9 cellular contexts compared by ENCODE assay signal in genomic region chr1:209411491-209411929, GRCh38.
A peak's percentile ranks its signal among the peaks of the same experiment; 100 is the strongest.
DNase-seq lines count a peak whose midpoint lies in the region; TF ChIP-seq lines count a peak whose summit lies in the region.
"Had no signal": no experiment of that assay in that cellular context is flagged by ENCODE, and none has a peak within 500 bp of the region (broad histone marks: within the 10 kb centered on the region; RNA-seq: fewer than 3 reads in every experiment).

No MANE protein-coding gene starts in this region.

- intact Hi-C loops in colonic mucosa (cut with DNase I) = no loop called here

- peaks cover 4% of the 10 kb centered on the region for H3K27me3 Mint-ChIP-seq in brain

- no peak overlapping the region for H3K4me3 Mint-ChIP-seq in brain
- H3K4me3 Mint-ChIP-seq: activated naive CD4-positive, alpha-beta T cell treated with anti-CD3 and anti-CD28 coated beads, Interleukin-2, amount 50 U/mL, for 24 hours had no signal

- H3K36me3 ChIP-seq in suprapubic skin (no peaks in the 10 kb centered on the region), colonic mucosa (no peaks in the 10 kb centered on the region)

- peak overlapping the region; percentile 83 for H3K27ac ChIP-seq in suprapubic skin
- no peak overlapping the region for H3K27ac ChIP-seq in colonic mucosa

- no peak overlapping the region for H3K9ac ChIP-seq in colonic mucosa (ENCODE audit: low read depth in 2 of 2, low read length in 2 of 2)

- H3K4me3 ChIP-seq in suprapubic skin = no peak overlapping the region
- no peak overlapping the region for H3K4me3 ChIP-seq in colonic mucosa

- TF ChIP-seq CTCF in brain (conservative IDR thresholded peaks at IDR 0.05) (no peak), suprapubic skin (IDR thresholded peaks at IDR 0.05) (no peak), colonic mucosa (IDR thresholded peaks at IDR 0.05) (no peak)

- H3K27me3 ChIP-seq in suprapubic skin (no peaks in the 10 kb centered on the region), colonic mucosa (no peaks in the 10 kb centered on the region)

- H3K36me3 Mint-ChIP-seq in brain = no peaks in the 10 kb centered on the region
- H3K36me3 Mint-ChIP-seq: activated naive CD4-positive, alpha-beta T cell treated with anti-CD3 and anti-CD28 coated beads, Interleukin-2, amount 50 U/mL, for 24 hours had no signal

- no peak for TF ChIP-seq POLR2A in suprapubic skin (IDR thresholded peaks at IDR 0.05)

- H3K4me1 Mint-ChIP-seq in brain = peaks cover 27% of the 10 kb centered on the region
- H3K4me1 Mint-ChIP-seq: activated naive CD4-positive, alpha-beta T cell treated with anti-CD3 and anti-CD28 coated beads, Interleukin-2, amount 50 U/mL, for 24 hours had no signal

- H3K27ac Mint-ChIP-seq in brain = peak overlapping the region; percentile 31 to 90 (median 80)
- H3K27ac Mint-ChIP-seq: activated naive CD4-positive, alpha-beta T cell treated with anti-CD3 and anti-CD28 coated beads, Interleukin-2, amount 50 U/mL, for 24 hours had no signal

- H3K4me1 ChIP-seq in suprapubic skin (peaks cover 65% of the 10 kb centered on the region), colonic mucosa (no peaks in the 10 kb centered on the region)

- in situ Hi-C loops in KBM-7 (cut with MboI; ENCODE audit: low pct_unique_long_range_greater_than_20kb, low sequenced_read_pairs) = no loop called here

- no peaks in the 10 kb centered on the region for H3K9me3 Mint-ChIP-seq in brain
- H3K9me3 Mint-ChIP-seq: activated naive CD4-positive, alpha-beta T cell treated with anti-CD3 and anti-CD28 coated beads, Interleukin-2, amount 50 U/mL, for 24 hours had no signal

- H3K9me3 ChIP-seq in suprapubic skin (no peaks in the 10 kb centered on the region), colonic mucosa (no peaks in the 10 kb centered on the region)

- no peak for TF ChIP-seq EP300 in suprapubic skin (IDR thresholded peaks at IDR 0.05)

- DNase-seq in KBM-7 (peak; percentile 20), iris pigment epithelial cell (ENCODE audit: low read depth) (peak; percentile 69), suprapubic skin (ENCODE audit: low spot score in 2 of 2) (no peak), NCI-H2029 (lab: John Stamatoyannopoulos, UW) (no peak), colonic mucosa (no peak)
- DNase-seq in activated effector memory CD4-positive, alpha-beta T cell treated with Interleukin-2 at 50 U/mL for 16 hours = no peak
- DNase-seq: NCI-H2227 treated with DMSO at 0.1 percent for 48 hours had no signal

- WGBS in suprapubic skin = 8% methylated on average over 3 of the region's 3 CpGs

Comparison
In these comparisons a context has a peak if more than half of its experiments do, and no peak if none do; other contexts are left out.
1. DNase-seq: peak in KBM-7 (single experiment) and iris pigment epithelial cell (single experiment); none in suprapubic skin (0 of 2), NCI-H2029 (single experiment), colonic mucosa (single experiment) and activated effector memory CD4-positive, alpha-beta T cell treated with Interleukin-2 at 50 U/mL for 16 hours (single experiment).